ENCODE assay signal across 31 cellular contexts in genomic region chr11:66473167-66473566, GRCh38. TPM values are rescaled to one million over a fixed set of nuclear protein-coding genes. Genes with fewer than 3 reads are reported as not detected.
"Had no signal": no experiment of that assay in that cellular context is flagged by ENCODE, and none has a peak within 500 bp of the region (broad histone marks: within the 10 kb centered on the region; RNA-seq: fewer than 3 reads in every experiment).

No MANE protein-coding gene starts in this region.

- H3K36me3 ChIP-seq: colonic mucosa had no signal

- H3K4me3 ChIP-seq: colonic mucosa, esophagus squamous epithelium, gastrocnemius medialis, heart right ventricle, left lung, lower lobe of right lung, mucosa of descending colon had no signal

- H3K27me3 ChIP-seq: colonic mucosa, esophagus squamous epithelium, gastrocnemius medialis, heart right ventricle, left lung had no signal

- H3K9me3 ChIP-seq: colonic mucosa, esophagus squamous epithelium, gastrocnemius medialis, heart right ventricle, left lung, lower lobe of right lung, mucosa of descending colon had no signal

- H3K27ac ChIP-seq: colonic mucosa, epithelial cell of prostate, esophagus squamous epithelium, gastrocnemius medialis, heart right ventricle, left lung, lower lobe of right lung had no signal

- H3K4me1 ChIP-seq: colonic mucosa had no signal

- ATAC-seq: effector memory CD8-positive, alpha-beta T cell; gastrocnemius medialis; heart right ventricle; left cardiac atrium; left lung; left ventricle myocardium superior; lower lobe of right lung; mucosa of descending colon had no signal

- DNase-seq: colonic mucosa; cortex of kidney; effector CD8-positive, alpha-beta T cell; effector memory CD8-positive, alpha-beta T cell; endodermal cell; erythroblast; esophagus squamous epithelium; foreskin fibroblast; foreskin melanocyte; gastrocnemius medialis; glutamatergic neuron; head of caudate nucleus; heart right ventricle; hippocampal formation; immature natural killer cell; islet precursor cell; left cardiac atrium; left lung; left ventricle myocardium superior; lower lobe of right lung; mesenchymal stem cell; mucosa of descending colon; naive B cell had no signal

RNA-seq across cellular contexts. Expression of gene NPAS4, which starts 52.3 kb away (rescaled TPM):
- total RNA-seq: dermis microvascular lymphatic vessel endothelial cell, endodermal cell, esophagus mucosa, gastrocnemius medialis, glomerular endothelial cell, heart right ventricle, kidney epithelial cell, left ventricle myocardium superior, lower lobe of right lung, lung microvascular endothelial cell, mesenteric fat pad, myocyte had no signal
